In the genomic region with DNA sequence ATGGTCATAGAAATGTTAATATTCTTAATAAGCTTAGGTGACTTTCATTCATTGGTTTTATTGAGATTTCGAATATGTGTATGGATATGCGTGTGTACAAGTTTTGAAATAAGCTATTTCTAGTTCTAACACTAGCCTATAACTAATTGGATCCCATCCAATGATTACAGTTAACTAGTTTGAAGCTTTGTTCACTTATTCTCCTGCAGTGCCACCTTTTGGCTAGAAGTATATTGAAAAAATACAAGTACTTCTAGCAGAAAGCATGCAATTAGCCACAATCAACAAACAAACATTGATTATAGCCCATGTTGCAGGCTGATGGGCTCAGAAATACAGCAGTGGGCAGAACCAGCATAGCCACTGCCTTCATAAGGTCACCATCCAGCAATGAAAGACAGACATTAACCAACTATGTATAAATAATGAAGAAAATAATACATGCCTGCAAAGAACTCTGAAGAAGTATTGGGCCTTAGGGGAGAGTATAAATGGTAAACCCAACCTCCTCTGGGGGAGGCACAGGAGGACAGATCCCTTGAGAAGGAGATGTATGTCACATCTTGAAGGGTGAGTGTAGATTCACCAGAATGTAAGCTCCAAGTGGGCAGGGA, we compare ENCODE assay signal across 9 cellular contexts. TPM values are rescaled to one million over a fixed set of nuclear protein-coding genes. Genes with fewer than 3 reads are reported as not detected.
A peak's percentile ranks its signal among the peaks of the same experiment; 100 is the strongest.
DNase-seq lines count a peak whose midpoint lies in the region; ATAC-seq and TF ChIP-seq lines count a peak whose summit lies in the region.
"Had no signal": no experiment of that assay in that cellular context is flagged by ENCODE, and none has a peak within 500 bp of the region (broad histone marks: within the 10 kb centered on the region; RNA-seq: fewer than 3 reads in every experiment).

No MANE protein-coding gene starts in this region.

- no peak overlapping the region for H3K27ac Mint-ChIP-seq in CD14-positive monocyte
- no peak overlapping the region for H3K27ac Mint-ChIP-seq in HFFc6
- H3K27ac Mint-ChIP-seq: dendritic cell treated with granulocyte-macrophage colony-stimulating factor and Interleukin-4, amounts not matched to agents 40 ng/mL and 50 ng/mL, for 4 days had no signal

- ATAC-seq in GM21526 (IDR thresholded peaks at IDR 0.05; ENCODE audit: low FRiP score, unreplicated experiment) (no peak), HG03139 (IDR thresholded peaks at IDR 0.05; ENCODE audit: unreplicated experiment) (no peak)

- no peaks in the 10 kb centered on the region for H3K9me3 ChIP-seq in thyroid gland

- WGBS in thyroid gland, 2 donors: 20 to 27% methylated on average over 2 of the region's 2 CpGs

- DNase-seq in CD14-positive monocyte (ENCODE audit: low spot score) (no peak), HFFc6 (peak; percentile 53), RPMI8226 (peak; percentile 60), foreskin fibroblast (peak in 1 of 2 donors; percentile 71), superior temporal gyrus (ENCODE audit: extremely low spot score) (peak; percentile 87), thyroid gland (no peak)

- no peak for TF ChIP-seq POLR2A in thyroid gland (IDR thresholded peaks at IDR 0.05)

- H3K4me1 Mint-ChIP-seq in CD14-positive monocyte: peaks cover 10% of the 10 kb centered on the region
- H3K4me1 Mint-ChIP-seq in HFFc6 (ENCODE audit: low read depth): peaks cover 7% of the 10 kb centered on the region; the same call in 1 of the 2 replicates

- H3K4me1 ChIP-seq in thyroid gland: peaks cover 3 to 4% of the 10 kb centered on the region in 2 donors

- H3K36me3 ChIP-seq in thyroid gland: no peaks in the 10 kb centered on the region

- H3K36me3 Mint-ChIP-seq in CD14-positive monocyte: peaks cover 0 to 2% of the 10 kb centered on the region in 2 donors
- no peaks in the 10 kb centered on the region for H3K36me3 Mint-ChIP-seq in HFFc6 (ENCODE audit: low read depth)

- H3K9me3 Mint-ChIP-seq in CD14-positive monocyte (peaks cover 0 to 5% (median 0%) of the 10 kb centered on the region in 7 donors), HFFc6 (no peaks in the 10 kb centered on the region)
- H3K9me3 Mint-ChIP-seq: dendritic cell treated with granulocyte-macrophage colony-stimulating factor and Interleukin-4, amounts not matched to agents 40 ng/mL and 50 ng/mL, for 4 days had no signal

- H3K27me3 Mint-ChIP-seq in CD14-positive monocyte (ENCODE audit: low read depth in 3 of 3): peaks cover 16 to 36% (median 18%) of the 10 kb centered on the region in 3 donors
- H3K27me3 Mint-ChIP-seq in HFFc6 (ENCODE audit: insufficient read depth): peaks cover 29% of the 10 kb centered on the region

- no peak overlapping the region for H3K4me3 Mint-ChIP-seq in CD14-positive monocyte
- no peak overlapping the region for H3K4me3 Mint-ChIP-seq in HFFc6
- H3K4me3 Mint-ChIP-seq: dendritic cell treated with granulocyte-macrophage colony-stimulating factor and Interleukin-4, amounts not matched to agents 40 ng/mL and 50 ng/mL, for 4 days had no signal

- H3K27me3 ChIP-seq in thyroid gland: no peaks in the 10 kb centered on the region

- TF ChIP-seq CTCF in CD14-positive monocyte (IDR thresholded peaks at IDR 0.05) (peak; percentile 45), HFFc6 (IDR thresholded peaks at IDR 0.05) (peak; percentile 78), foreskin fibroblast (IDR thresholded peaks at IDR 0.05; ENCODE audit: low read depth, low read length) (peak; percentile 50), thyroid gland (IDR thresholded peaks at IDR 0.05) (peak in 3 of 6 experiments; percentile 52 to 63 (median 60))

- no peak overlapping the region for H3K27ac ChIP-seq in thyroid gland

- intact Hi-C loops in CD14-positive monocyte (cut with micrococcal nuclease): loop anchor here (5.0 kb wide), 1 partner anchor 592 kb away; no protein-coding TSS in a partner anchor
- intact Hi-C loops in thyroid gland (cut with DNase I): loop anchor here (10.0 kb wide), 1 partner anchor 300 kb away; no protein-coding TSS in a partner anchor

- no peak overlapping the region for H3K4me3 ChIP-seq in foreskin fibroblast (ENCODE audit: low read depth in 1 of 2, low read length in 2 of 2)
- no peak overlapping the region for H3K4me3 ChIP-seq in thyroid gland (replicated peaks in 1 of 3)

RNA-seq across cellular contexts. Expression of gene PIEZO2, which starts 5.1 kb away (rescaled TPM):
- not detected for polyA plus RNA-seq in CD14-positive monocyte
- not detected for total RNA-seq in HFFc6 (2021; fragmentation: NEBNext Ultra II Directional; extraction: Animal tissue kit (Norgen Biotek cat#: 25700))
- total RNA-seq in thyroid gland: 10 to 100 TPM in 1 of 4 donors, 1 to 10 TPM in 3; 5.0 to 13.8 (median 6.1) TPM

Comparison
In these comparisons a context has a peak if more than half of its experiments do, and no peak if none do; other contexts are left out.
1. DNase-seq: peak in HFFc6 (single experiment), RPMI8226 (single experiment) and superior temporal gyrus (single experiment); none in CD14-positive monocyte (single experiment) and thyroid gland (0 of 2).
2. RNA of gene PIEZO2, which starts 5.1 kb away (total RNA-seq): 5.0 to 13.8 TPM in thyroid gland; not detected in HFFc6; every median in the first group is over 4 times any median in the second.